8 cellular contexts compared by ENCODE assay signal in the genomic region with DNA sequence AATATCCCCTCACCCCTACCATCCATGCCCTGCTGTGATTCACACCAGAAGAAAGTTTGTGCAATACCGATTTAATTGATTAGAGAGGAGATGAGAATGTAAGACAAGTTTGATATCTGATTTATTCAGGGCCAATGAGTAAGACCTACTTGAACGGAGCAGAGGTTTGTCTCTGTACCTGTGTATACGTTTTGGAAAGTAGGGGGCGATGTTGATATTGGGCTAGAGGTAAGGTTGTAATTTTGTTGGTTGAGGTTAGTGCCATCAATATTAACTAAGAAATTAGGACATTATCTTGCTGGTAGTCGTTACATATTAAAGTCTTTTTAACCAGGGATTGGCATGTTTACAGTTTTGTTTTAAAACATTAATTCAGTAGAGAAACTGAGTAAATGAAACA. TPM values are rescaled to one million over a fixed set of nuclear protein-coding genes. Genes with fewer than 3 reads are reported as not detected.
A peak's percentile ranks its signal among the peaks of the same experiment; 100 is the strongest.
DNase-seq lines count a peak whose midpoint lies in the region; ATAC-seq, FAIRE-seq and TF ChIP-seq lines count a peak whose summit lies in the region.

No MANE protein-coding gene starts in this region.

- H3K36me3 ChIP-seq in BE2C: no peaks in the 10 kb centered on the region
- peaks cover 0 to 9% of the 10 kb centered on the region in 2 donors for H3K36me3 ChIP-seq in vagina

- intact Hi-C loops in vagina (cut with DNase I): no loop called here

- FAIRE-seq in GM19239 (lab: Jason Lieb, UNC): peak; percentile 73
- no peak for FAIRE-seq in frontal cortex (lab: Jason Lieb, UNC)

- ATAC-seq in GM18861 (IDR thresholded peaks at IDR 0.05; ENCODE audit: unreplicated experiment): no peak

- H3K4me1 ChIP-seq in BE2C (no peaks in the 10 kb centered on the region), vagina (no peaks in the 10 kb centered on the region)

- H3K4me3 ChIP-seq in BE2C (ENCODE audit: low read depth, low read length): no peak overlapping the region
- no peak overlapping the region for H3K4me3 ChIP-seq in vagina

- no peaks in the 10 kb centered on the region for H3K9me3 ChIP-seq in BE2C
- no peaks in the 10 kb centered on the region for H3K9me3 ChIP-seq in vagina

- TF ChIP-seq CTCF in BE2C (IDR thresholded peaks at IDR 0.05; ENCODE audit: low read depth, low read length) (peak; percentile 49), vagina (IDR thresholded peaks at IDR 0.05) (no peak)

- DNase-seq in BE2C (no peak), GM19239 (ENCODE audit: insufficient read length, low spot score) (no peak), RPMI8226 (peak; percentile 27), germinal center (ENCODE audit: low spot score) (peak; percentile 5), frontal cortex (ENCODE audit: low spot score in 2 of 2) (no peak), vagina (ENCODE audit: extremely low spot score in 2 of 2) (no peak)
- DNase-seq in activated CD8-positive, alpha-beta memory T cell treated with anti-CD3 and anti-CD28 coated beads for 24 hours: no peak

- no peak overlapping the region for H3K27ac ChIP-seq in vagina

- H3K27me3 ChIP-seq in BE2C (peaks cover 9% of the 10 kb centered on the region), vagina (no peaks in the 10 kb centered on the region)

- no peak for TF ChIP-seq POLR2A in vagina (IDR thresholded peaks at IDR 0.05)

RNA-seq across cellular contexts. Expression of a gene that starts 20.5 kb away (rescaled TPM):
- polyA plus RNA-seq in BE2C (2012; ENCODE audit: insufficient read depth, insufficient read length, low read depth): not detected
- total RNA-seq in frontal cortex: 5.3 TPM
- total RNA-seq in vagina: 2.2 TPM

RNA-seq across cellular contexts. Expression of a gene that starts 20.7 kb away (rescaled TPM):
- polyA plus RNA-seq in BE2C (2012; ENCODE audit: insufficient read depth, insufficient read length, low read depth): 5.3 TPM
- 27.7 TPM for total RNA-seq in frontal cortex
- total RNA-seq in vagina: 12.3 TPM

RNA-seq across cellular contexts. Expression of a gene that starts 38.6 kb away (rescaled TPM):
- polyA plus RNA-seq in BE2C (2012; ENCODE audit: insufficient read depth, insufficient read length, low read depth): 0.08 TPM
- total RNA-seq in frontal cortex: 7.7 TPM
- total RNA-seq in vagina: 0.49 TPM

Comparison
In these comparisons a context has a peak if more than half of its experiments do, and no peak if none do; other contexts are left out.
1. DNase-seq: peak in RPMI8226 (single experiment) and germinal center (single experiment); none in BE2C (single experiment), GM19239 (single experiment), activated CD8-positive, alpha-beta memory T cell treated with anti-CD3 and anti-CD28 coated beads for 24 hours (single experiment), frontal cortex (0 of 2) and vagina (0 of 2).